In the genomic region with DNA sequence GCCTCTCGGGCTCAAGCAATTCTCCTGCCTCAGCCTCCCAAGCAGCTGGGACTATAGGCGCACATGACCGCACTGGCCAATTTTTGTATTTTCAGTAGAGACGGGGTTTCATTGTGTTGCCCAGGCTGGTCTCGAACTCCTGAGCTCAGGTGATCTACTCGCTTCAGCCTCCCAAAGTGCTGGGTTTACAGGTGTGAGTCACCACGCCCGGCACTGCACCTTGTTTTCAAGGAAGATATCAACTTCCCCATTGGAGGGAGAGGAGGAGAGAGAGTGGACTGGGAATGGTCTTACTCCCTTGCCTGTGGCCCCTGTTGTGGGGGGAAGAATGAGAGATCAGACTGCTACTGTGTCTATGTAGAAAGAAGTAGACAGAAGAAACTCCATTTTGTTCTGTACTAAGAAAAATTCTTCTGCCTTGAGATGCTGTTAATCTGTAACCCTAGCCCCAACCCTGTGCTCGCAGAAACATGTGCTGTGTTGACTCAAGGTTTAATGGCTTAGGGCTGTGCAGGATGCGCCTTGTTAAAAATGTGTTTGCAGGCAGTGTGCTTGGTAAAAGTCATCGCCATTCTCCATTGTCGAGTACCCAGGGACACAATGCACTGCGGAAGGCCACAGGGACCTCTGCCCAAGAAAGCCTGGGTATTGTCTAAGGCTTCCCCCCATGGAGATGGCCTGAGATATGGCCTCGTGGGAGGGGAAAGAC, we compare ENCODE assay signal across 14 cellular contexts. TPM values are rescaled to one million over a fixed set of nuclear protein-coding genes. Genes with fewer than 3 reads are reported as not detected.
DNase-seq lines count a peak whose midpoint lies in the region; ATAC-seq and TF ChIP-seq lines count a peak whose summit lies in the region.
"Not testable (repeated sequence)": the region's sequence is repeated elsewhere in the genome, so short reads cannot be mapped to it uniquely, and the experiment has no call there.
"Had no signal": no experiment of that assay in that cellular context is flagged by ENCODE, and none has a peak within 500 bp of the region (broad histone marks: within the 10 kb centered on the region; RNA-seq: fewer than 3 reads in every experiment).

No MANE protein-coding gene starts in this region.

- not testable (repeated sequence) for H3K4me3 ChIP-seq in colonic mucosa, vagina

- intact Hi-C loops in colonic mucosa (cut with DNase I); vagina (cut with DNase I): not testable (repeated sequence)

- H3K27me3 Mint-ChIP-seq in progenitor cell of endocrine pancreas, result not testable (repeated sequence)

- peak overlapping the region; percentile 94 for H3K27ac Mint-ChIP-seq in progenitor cell of endocrine pancreas

- H3K27me3 ChIP-seq in colonic mucosa, vagina: not testable (repeated sequence)

- not testable (repeated sequence) for H3K9me3 Mint-ChIP-seq in progenitor cell of endocrine pancreas (ENCODE audit: low read depth)

- H3K4me1 Mint-ChIP-seq in progenitor cell of endocrine pancreas (ENCODE audit: low read depth), result peaks cover 20% of the 10 kb centered on the region

- not testable (repeated sequence) for H3K9me3 ChIP-seq in colonic mucosa, vagina

- not testable (repeated sequence) for H3K4me1 ChIP-seq in colonic mucosa, vagina

- not testable (repeated sequence) for H3K36me3 ChIP-seq in colonic mucosa, vagina

- DNase-seq in DMS153 treated with DMSO at 0.1 percent for 48 hours (lab: John Stamatoyannopoulos, UW; ENCODE audit: unreplicated experiment) (peak; percentile 22), NCI-H510A (lab: John Stamatoyannopoulos, UW) (peak; percentile 44), colonic mucosa (peak; percentile 60), left kidney (ENCODE audit: low read depth, low spot score) (peak; percentile 61)
- not testable (repeated sequence) for DNase-seq in progenitor cell of endocrine pancreas (ENCODE audit: low spot score, unreplicated experiment); vagina (ENCODE audit: extremely low spot score in 2 of 2)

- not testable (repeated sequence) for H3K36me3 Mint-ChIP-seq in progenitor cell of endocrine pancreas (ENCODE audit: insufficient read depth)

- not testable (repeated sequence) for TF ChIP-seq CTCF in 22Rv1 (IDR thresholded peaks at IDR 0.05); colonic mucosa (IDR thresholded peaks at IDR 0.05); progenitor cell of endocrine pancreas (IDR thresholded peaks at IDR 0.05; ENCODE audit: unreplicated experiment); vagina (IDR thresholded peaks at IDR 0.05)

- peak overlapping the region; percentile 76 for H3K27ac ChIP-seq in 22Rv1
- H3K27ac ChIP-seq in colonic mucosa, result peak overlapping the region; percentile 55
- peak overlapping the region; percentile 40 for H3K27ac ChIP-seq in vagina

- TF ChIP-seq POLR2A in vagina (IDR thresholded peaks at IDR 0.05), result not testable (repeated sequence)

- ATAC-seq in esophagus mucosa, result peak; percentile 26

- H3K9ac ChIP-seq in colonic mucosa (ENCODE audit: low read depth in 2 of 2, low read length in 2 of 2), result not testable (repeated sequence)

- not testable (repeated sequence) for H3K4me3 Mint-ChIP-seq in progenitor cell of endocrine pancreas (ENCODE audit: low read depth)

RNA-seq across cellular contexts. Expression of a gene that starts 24.6 kb away (rescaled TPM):
- total RNA-seq in colonic mucosa (not detected), esophagus mucosa (not detected), progenitor cell of endocrine pancreas (not detected in 2 replicates), vagina (not detected)
- total RNA-seq: CD8-positive, alpha-beta memory T cell; H9; HFFc6; K562; LHCN-M2; PC-9 had no signal

RNA-seq across cellular contexts. Expression of a gene that starts 56.0 kb away (rescaled TPM):
- total RNA-seq in colonic mucosa, result not detected
- not detected for total RNA-seq in esophagus mucosa
- not detected in 2 replicates for total RNA-seq in progenitor cell of endocrine pancreas
- not detected for total RNA-seq in vagina
- total RNA-seq: H9, HFFc6, K562, LHCN-M2, PC-9 had no signal
